In genomic region chr19:38023245-38023644, GRCh38 we compare ENCODE assay signal across 15 cellular contexts.
DNase-seq lines count a peak whose midpoint lies in the region; TF ChIP-seq lines count a peak whose summit lies in the region.
"Had no signal": no experiment of that assay in that cellular context is flagged by ENCODE, and none has a peak within 500 bp of the region (broad histone marks: within the 10 kb centered on the region; RNA-seq: fewer than 3 reads in every experiment).

No MANE protein-coding gene starts in this region.

- H3K9ac ChIP-seq in fibroblast of lung (ENCODE audit: insufficient read depth, low read length): no peak overlapping the region

- H3K27me3 ChIP-seq in fibroblast of lung (ENCODE audit: control insufficient read depth, insufficient read depth, low read length): no peaks in the 10 kb centered on the region

- no peak overlapping the region for H2AFZ ChIP-seq in fibroblast of lung (ENCODE audit: low read length)

- H3K9me3 ChIP-seq in fibroblast of lung (ENCODE audit: control insufficient read depth, insufficient read depth, low read depth, low read length): no peaks in the 10 kb centered on the region

- TF ChIP-seq CTCF in fibroblast of lung (conservative IDR thresholded peaks at IDR 0.05 in 1 of 2, IDR thresholded peaks at IDR 0.05 in 1 of 2; ENCODE audit: low read depth in 1 of 2, low read length in 2 of 2): no peak

- DNase-seq in GM03348 (ENCODE audit: low spot score): peak; percentile 37
- DNase-seq in RKO (ENCODE audit: low spot score): peak; percentile 14
- peak in 1 of 2 donors; percentile 82 for DNase-seq in fibroblast of lung (ENCODE audit: low read depth in 2 of 2)
- DNase-seq in pulmonary artery endothelial cell (ENCODE audit: low read depth, low spot score): peak; percentile 55
- DNase-seq in NCI-H510A (lab: John Stamatoyannopoulos, UW): no peak
- no peak for DNase-seq in medulla oblongata (ENCODE audit: extremely low spot score)
- no peak for DNase-seq in GF-D8 (lab: John Stamatoyannopoulos, UW)
- DNase-seq in GOT3 (lab: John Stamatoyannopoulos, UW): no peak
- DNase-seq: activated CD4-positive, alpha-beta T cell treated with anti-CD3 and anti-CD28 coated beads, Interleukin-2, amount 10 ng/mL, durations not matched to agents 7 days and 5 days; activated effector memory CD4-positive, alpha-beta T cell treated with anti-CD3 and anti-CD28 coated beads, Interleukin-2, amount 50 U/mL, for 16 hours; CD4-positive, alpha-beta T cell; kidney glomerular epithelial cell; NCI-H1436; stimulated activated naive CD4-positive, alpha-beta T cell treated with Interleukin-2 at 50 U/mL for 16 hours; T-cell had no signal

- H3K27ac ChIP-seq in fibroblast of lung (ENCODE audit: insufficient read depth, low read length): no peak overlapping the region

- no peaks in the 10 kb centered on the region for H3K36me3 ChIP-seq in fibroblast of lung (ENCODE audit: control insufficient read depth, insufficient read depth, low read length)

- no peak overlapping the region for H3K4me3 ChIP-seq in fibroblast of lung (replicated peaks in 1 of 4; ENCODE audit: control extremely low read depth in 1 of 4, insufficient read depth in 1 of 4, low read depth in 3 of 4, low read length in 4 of 4)

- peak overlapping the region; percentile 3 for H3K4me2 ChIP-seq in fibroblast of lung (ENCODE audit: extremely low read depth, insufficient read depth, low read length)

- peaks cover 5% of the 10 kb centered on the region for H3K4me1 ChIP-seq in fibroblast of lung (ENCODE audit: control insufficient read depth, extremely low read depth, insufficient read depth, low read length)

- H3K79me2 ChIP-seq in fibroblast of lung (ENCODE audit: control insufficient read depth, insufficient read depth, low read length): no peaks in the 10 kb centered on the region

- H4K20me1 ChIP-seq in fibroblast of lung (ENCODE audit: control insufficient read depth, extremely low read depth, insufficient read depth, low read length): no peaks in the 10 kb centered on the region

Comparison
In these comparisons a context has a peak if more than half of its experiments do, and no peak if none do; other contexts are left out.
1. DNase-seq: peak in GM03348 (single experiment), RKO (single experiment) and pulmonary artery endothelial cell (single experiment); none in NCI-H510A (single experiment), medulla oblongata (single experiment), GF-D8 (single experiment) and GOT3 (single experiment).